19 cellular contexts compared by ENCODE assay signal in genomic region chr17:61440697-61441096, GRCh38. TPM values are rescaled to one million over a fixed set of nuclear protein-coding genes. Genes with fewer than 3 reads are reported as not detected.
A peak's percentile ranks its signal among the peaks of the same experiment; 100 is the strongest.
DNase-seq lines count a peak whose midpoint lies in the region; ATAC-seq and TF ChIP-seq lines count a peak whose summit lies in the region.
"Had no signal": no experiment of that assay in that cellular context is flagged by ENCODE, and none has a peak within 500 bp of the region (broad histone marks: within the 10 kb centered on the region; RNA-seq: fewer than 3 reads in every experiment).

No MANE protein-coding gene starts in this region.

- peak; percentile 65 to 99 for ATAC-seq in activated naive CD4-positive, alpha-beta T cell treated with anti-CD3 and anti-CD28 coated beads, Interleukin-2, amount 50 U/mL, for 72 hours
- ATAC-seq in activated T-helper 17 cell treated with anti-CD3 and anti-CD28 coated beads, Interleukin-2, amount 50 U/mL, for 72 hours (replicated peaks) = peak; percentile 83
- ATAC-seq in stimulated activated naive CD8-positive, alpha-beta T cell treated with anti-CD3 and anti-CD28 coated beads, Interleukin-15, Interleukin-2, amounts not matched to agents 100 U/mL and 50 U/mL, for 24 hours = peak; percentile 76

- DNase-seq in activated naive CD4-positive, alpha-beta T cell treated with anti-CD3 and anti-CD28 coated beads, Interleukin-2, amount 50 U/mL, for 72 hours (ENCODE audit: low spot score in 2 of 2) = no peak
- no peak for DNase-seq in activated naive CD4-positive, alpha-beta T cell treated with anti-CD3 and anti-CD28 coated beads for 36 hours
- DNase-seq in GM20000 (ENCODE audit: low spot score) = peak; percentile 25
- DNase-seq in stimulated activated naive CD8-positive, alpha-beta T cell treated with anti-CD3 and anti-CD28 coated beads, Interleukin-15, Interleukin-2, amounts not matched to agents 100 U/mL and 50 U/mL, for 24 hours = no peak
- no peak for DNase-seq in stimulated activated CD4-positive, alpha-beta T cell treated with anti-CD3 and anti-CD28 coated beads, Interleukin-4, amount 100 ng/mL, for 24 hours
- no peak for DNase-seq in stimulated activated naive CD4-positive, alpha-beta T cell treated with Interleukin-2 at 50 U/mL for 16 hours (lab: John Stamatoyannopoulos, UW)
- DNase-seq in AG08395 (ENCODE audit: low spot score) = no peak
- DNase-seq: AML-193, COR-L47, GF-D8, GOT3, NCI-H1436, NCI-H2029 treated with DMSO at 0.1 percent for 48 hours, NCI-H510A, NCI-H774, RPMI8226, SIG-M5 had no signal

- TF ChIP-seq CTCF in GM20000 (IDR thresholded peaks at IDR 0.05; ENCODE audit: extremely low read depth, missing control alignments) = no peak

- no peak overlapping the region for H3K27ac Mint-ChIP-seq in activated naive CD4-positive, alpha-beta T cell treated with anti-CD3 and anti-CD28 coated beads, Interleukin-2, amount 50 U/mL, for 72 hours
- H3K27ac Mint-ChIP-seq in activated naive CD4-positive, alpha-beta T cell treated with anti-CD3 and anti-CD28 coated beads for 36 hours = no peak overlapping the region
- no peak overlapping the region for H3K27ac Mint-ChIP-seq in activated T-helper 17 cell treated with anti-CD3 and anti-CD28 coated beads, Interleukin-2, amount 50 U/mL, for 72 hours

- H3K9me3 Mint-ChIP-seq in activated naive CD4-positive, alpha-beta T cell treated with anti-CD3 and anti-CD28 coated beads, Interleukin-2, amount 50 U/mL, for 72 hours = peaks cover 18 to 20% of the 10 kb centered on the region in 2 donors
- peaks cover 17% of the 10 kb centered on the region for H3K9me3 Mint-ChIP-seq in activated naive CD4-positive, alpha-beta T cell treated with anti-CD3 and anti-CD28 coated beads for 36 hours
- H3K9me3 Mint-ChIP-seq in activated T-helper 17 cell treated with anti-CD3 and anti-CD28 coated beads, Interleukin-2, amount 50 U/mL, for 72 hours = peaks cover 12% of the 10 kb centered on the region

- intact Hi-C loops in activated naive CD4-positive, alpha-beta T cell treated with anti-CD3 and anti-CD28 coated beads for 36 hours (cut with micrococcal nuclease) = no loop called here

- peaks cover 21 to 26% of the 10 kb centered on the region in 2 donors for H3K36me3 Mint-ChIP-seq in activated naive CD4-positive, alpha-beta T cell treated with anti-CD3 and anti-CD28 coated beads, Interleukin-2, amount 50 U/mL, for 72 hours
- no peaks in the 10 kb centered on the region for H3K36me3 Mint-ChIP-seq in activated naive CD4-positive, alpha-beta T cell treated with anti-CD3 and anti-CD28 coated beads for 36 hours (ENCODE audit: low read depth)
- H3K36me3 Mint-ChIP-seq in activated T-helper 17 cell treated with anti-CD3 and anti-CD28 coated beads, Interleukin-2, amount 50 U/mL, for 72 hours (ENCODE audit: low read depth) = no peaks in the 10 kb centered on the region

- H3K4me3 Mint-ChIP-seq in activated naive CD4-positive, alpha-beta T cell treated with anti-CD3 and anti-CD28 coated beads for 36 hours = no peak overlapping the region
- H3K4me3 Mint-ChIP-seq in activated T-helper 17 cell treated with anti-CD3 and anti-CD28 coated beads, Interleukin-2, amount 50 U/mL, for 72 hours = no peak overlapping the region

- peaks cover 36% of the 10 kb centered on the region for H3K27me3 Mint-ChIP-seq in activated naive CD4-positive, alpha-beta T cell treated with anti-CD3 and anti-CD28 coated beads for 36 hours (ENCODE audit: low read depth)
- H3K27me3 Mint-ChIP-seq in activated T-helper 17 cell treated with anti-CD3 and anti-CD28 coated beads, Interleukin-2, amount 50 U/mL, for 72 hours = peaks cover 51% of the 10 kb centered on the region

- CTCF ChIA-PET in activated naive CD4-positive, alpha-beta T cell treated with anti-CD3 and anti-CD28 coated beads for 36 hours (lab: Charles Lee) = no interaction called here

- no peaks in the 10 kb centered on the region for H3K4me1 Mint-ChIP-seq in activated naive CD4-positive, alpha-beta T cell treated with anti-CD3 and anti-CD28 coated beads for 36 hours (ENCODE audit: low read depth)
- no peaks in the 10 kb centered on the region for H3K4me1 Mint-ChIP-seq in activated T-helper 17 cell treated with anti-CD3 and anti-CD28 coated beads, Interleukin-2, amount 50 U/mL, for 72 hours

RNA-seq across cellular contexts. Expression of gene TBX4, which starts 11.5 kb away (rescaled TPM):
- not detected for total RNA-seq in activated naive CD4-positive, alpha-beta T cell treated with anti-CD3 and anti-CD28 coated beads, Interleukin-2, amount 50 U/mL, for 72 hours
- not detected for total RNA-seq in activated naive CD4-positive, alpha-beta T cell treated with anti-CD3 and anti-CD28 coated beads for 36 hours
- not detected for total RNA-seq in activated T-helper 17 cell treated with anti-CD3 and anti-CD28 coated beads, Interleukin-2, amount 50 U/mL, for 72 hours
- total RNA-seq: Daoy had no signal

RNA-seq across cellular contexts. Expression of gene TBX2, which starts 41.1 kb away (rescaled TPM):
- total RNA-seq in activated naive CD4-positive, alpha-beta T cell treated with anti-CD3 and anti-CD28 coated beads, Interleukin-2, amount 50 U/mL, for 72 hours = not detected
- not detected for total RNA-seq in activated naive CD4-positive, alpha-beta T cell treated with anti-CD3 and anti-CD28 coated beads for 36 hours
- not detected for total RNA-seq in activated T-helper 17 cell treated with anti-CD3 and anti-CD28 coated beads, Interleukin-2, amount 50 U/mL, for 72 hours
